ENCODE assay signal across 25 cellular contexts in genomic region chr1:64523938-64524337, GRCh38. TPM values are rescaled to one million over a fixed set of nuclear protein-coding genes. Genes with fewer than 3 reads are reported as not detected.
DNase-seq lines count a peak whose midpoint lies in the region; ATAC-seq and TF ChIP-seq lines count a peak whose summit lies in the region.
"Had no signal": no experiment of that assay in that cellular context is flagged by ENCODE, and none has a peak within 500 bp of the region (broad histone marks: within the 10 kb centered on the region; RNA-seq: fewer than 3 reads in every experiment).

No MANE protein-coding gene starts in this region.

- H3K27ac ChIP-seq in iPS-20b (ENCODE audit: low read length): no peak overlapping the region
- H3K27ac ChIP-seq: BLaER1 treated with 17β-estradiol and CSF1 and Interleukin-3, amounts not matched to agents 10 nM and 100 nM; HL-60 had no signal

- H3K9me3 Mint-ChIP-seq in brain: no peaks in the 10 kb centered on the region
- H3K9me3 Mint-ChIP-seq in type B pancreatic cell: no peaks in the 10 kb centered on the region
- H3K9me3 Mint-ChIP-seq: CD4-positive, alpha-beta memory T cell; HFFc6 had no signal

- no peak overlapping the region for H3K4me3 ChIP-seq in HAP-1
- peak overlapping the region; percentile 21; the same call in 1 of the 2 replicates for H3K4me3 ChIP-seq in iPS-20b (ENCODE audit: low read length)
- H3K4me3 ChIP-seq: BLaER1 treated with 17β-estradiol and CSF1 and Interleukin-3, amounts not matched to agents 10 nM and 100 nM had no signal

- no peaks in the 10 kb centered on the region for H3K27me3 Mint-ChIP-seq in brain
- peaks cover 25% of the 10 kb centered on the region for H3K27me3 Mint-ChIP-seq in type B pancreatic cell

- ATAC-seq in GM21737 (IDR thresholded peaks at IDR 0.05; ENCODE audit: unreplicated experiment) (no peak), HG02870 (IDR thresholded peaks at IDR 0.05; ENCODE audit: unreplicated experiment) (no peak)
- ATAC-seq: HepG2 had no signal

- H3K27me3 ChIP-seq in HAP-1 (ENCODE audit: low read depth) (no peaks in the 10 kb centered on the region), iPS-20b (ENCODE audit: insufficient read depth, low read length) (no peaks in the 10 kb centered on the region)
- H3K27me3 ChIP-seq: BLaER1 treated with 17β-estradiol and CSF1 and Interleukin-3, amounts not matched to agents 10 nM and 100 nM had no signal

- peak overlapping the region; percentile 11 to 73 (median 47) for H3K4me3 Mint-ChIP-seq in brain
- peak overlapping the region; percentile 41 for H3K4me3 Mint-ChIP-seq in type B pancreatic cell
- H3K4me3 Mint-ChIP-seq: CD4-positive, alpha-beta memory T cell; HFFc6 had no signal

- TF ChIP-seq CTCF in brain (conservative IDR thresholded peaks at IDR 0.05): no peak
- TF ChIP-seq CTCF in type B pancreatic cell (conservative IDR thresholded peaks at IDR 0.05): no peak

- H3K36me3 ChIP-seq in HAP-1 (replicated peaks) (no peaks in the 10 kb centered on the region), iPS-20b (ENCODE audit: insufficient read depth, low read depth, low read length) (no peaks in the 10 kb centered on the region)

- in situ Hi-C loops in HAP-1 (cut with MboI; ENCODE audit: low sequenced_read_pairs): no loop called here

- H3K9me3 ChIP-seq in HAP-1: no peaks in the 10 kb centered on the region
- no peaks in the 10 kb centered on the region for H3K9me3 ChIP-seq in iPS-20b (ENCODE audit: insufficient read depth, low read depth, low read length)
- H3K9me3 ChIP-seq: SK-N-SH had no signal

- H3K36me3 Mint-ChIP-seq in brain (no peaks in the 10 kb centered on the region), type B pancreatic cell (peaks cover 3% of the 10 kb centered on the region)
- H3K36me3 Mint-ChIP-seq: CD4-positive, alpha-beta memory T cell had no signal

- H3K27ac Mint-ChIP-seq in brain (peak overlapping the region in 4 of 5 experiments; percentile 2 to 46 (median 20)), type B pancreatic cell (no peak overlapping the region)
- H3K27ac Mint-ChIP-seq: CD4-positive, alpha-beta memory T cell; HFFc6 had no signal

- H3K4me1 ChIP-seq in HAP-1: peaks cover 57% of the 10 kb centered on the region
- peaks cover 77% of the 10 kb centered on the region for H3K4me1 ChIP-seq in iPS-20b (ENCODE audit: insufficient read depth, low read length)
- H3K4me1 ChIP-seq: BLaER1 treated with 17β-estradiol and CSF1 and Interleukin-3, amounts not matched to agents 10 nM and 100 nM had no signal

- H3K4me1 Mint-ChIP-seq in brain (peaks cover 91% of the 10 kb centered on the region), type B pancreatic cell (ENCODE audit: unreplicated experiment) (peaks cover 65% of the 10 kb centered on the region)
- H3K4me1 Mint-ChIP-seq: CD4-positive, alpha-beta memory T cell had no signal

- no peak overlapping the region for H3K9ac ChIP-seq in iPS-20b (ENCODE audit: low read depth, low read length)
- H3K9ac ChIP-seq: BLaER1 treated with 17β-estradiol and CSF1 and Interleukin-3, amounts not matched to agents 10 nM and 100 nM; SK-N-SH had no signal

- DNase-seq in HAP-1 (ENCODE audit: low spot score in 2 of 2) (peak; percentile 33 to 90), type B pancreatic cell (ENCODE audit: extremely low spot score, unreplicated experiment) (no peak), GOT3 (lab: John Stamatoyannopoulos, UW) (no peak)
- DNase-seq: AML-193; CD4-positive, alpha-beta memory T cell; COR-L47; DMS53; HFFc6; Kasumi-1; MV-4-11; NCI-H1105; NCI-H1436 treated with DMSO at 0.1 percent for 48 hours; NCI-H187 treated with DMSO at 0.1 percent for 48 hours; NCI-H524; NCI-H748 treated with DMSO at 0.1 percent for 48 hours; SIG-M5; SK-N-SH; SW 1271 had no signal

RNA-seq across cellular contexts. Expression of gene CACHD1, which starts 54.0 kb away (rescaled TPM):
- polyA plus RNA-seq in brain (ENCODE audit: insufficient read depth, low read depth, low replicate concordance): 6.4 TPM
- total RNA-seq in type B pancreatic cell (ENCODE audit: low replicate concordance): 9.6 and 44.6 TPM in 2 replicates
- polyA plus RNA-seq: CD4-positive, alpha-beta memory T cell; HepG2 had no signal

Comparison
In these comparisons a context has a peak if more than half of its experiments do, and no peak if none do; other contexts are left out.
1. DNase-seq: peak in HAP-1 (2 of 2); none in type B pancreatic cell (single experiment) and GOT3 (single experiment).